ENCODE assay signal across 2 cellular contexts in genomic region chr21:34128124-34128523, GRCh38.
TF ChIP-seq lines count a peak whose summit lies in the region.

No MANE protein-coding gene starts in this region.

TF ChIP-seq in SK-N-SH, 30 proteins besides CTCF, POLR2A, EP300 and RAD21:
- TF ChIP-seq ZBTB33 (IDR thresholded peaks at IDR 0.05; ENCODE audit: borderline replicate concordance, low read depth): no peak
- no peak for TF ChIP-seq JUND (IDR thresholded peaks at IDR 0.05)
- no peak for TF ChIP-seq PBX3 (IDR thresholded peaks at IDR 0.05)

TF ChIP-seq in WTC11, 78 proteins besides CTCF, POLR2A, EP300 and RAD21 (continued from another document):
- no peak for TF ChIP-seq TEAD4 (CRISPR knock-in tag; IDR thresholded peaks at IDR 0.05)
- TF ChIP-seq ZNF232 (CRISPR knock-in tag; IDR thresholded peaks at IDR 0.05): no peak
- no peak for TF ChIP-seq ZNF317 (CRISPR knock-in tag; IDR thresholded peaks at IDR 0.05; ENCODE audit: borderline replicate concordance, low read depth)
- TF ChIP-seq JUN (CRISPR knock-in tag; IDR thresholded peaks at IDR 0.05): no peak
- TF ChIP-seq CBFB (CRISPR knock-in tag; IDR thresholded peaks at IDR 0.05; ENCODE audit: low read depth): no peak
- no peak for TF ChIP-seq ATF3 (CRISPR knock-in tag; conservative IDR thresholded peaks at IDR 0.05)
- TF ChIP-seq MYBL2 (CRISPR knock-in tag; IDR thresholded peaks at IDR 0.05): no peak
- no peak for TF ChIP-seq SP1 (CRISPR knock-in tag; conservative IDR thresholded peaks at IDR 0.05)
- TF ChIP-seq ATF6 (CRISPR knock-in tag; IDR thresholded peaks at IDR 0.05): no peak
- TF ChIP-seq CDX4 (CRISPR knock-in tag; IDR thresholded peaks at IDR 0.05; ENCODE audit: borderline replicate concordance): no peak
TF ChIP-seq in WTC11: peak in this region for 0.
